Comparison of ENCODE assay signal across 10 cellular contexts in the genomic region with DNA sequence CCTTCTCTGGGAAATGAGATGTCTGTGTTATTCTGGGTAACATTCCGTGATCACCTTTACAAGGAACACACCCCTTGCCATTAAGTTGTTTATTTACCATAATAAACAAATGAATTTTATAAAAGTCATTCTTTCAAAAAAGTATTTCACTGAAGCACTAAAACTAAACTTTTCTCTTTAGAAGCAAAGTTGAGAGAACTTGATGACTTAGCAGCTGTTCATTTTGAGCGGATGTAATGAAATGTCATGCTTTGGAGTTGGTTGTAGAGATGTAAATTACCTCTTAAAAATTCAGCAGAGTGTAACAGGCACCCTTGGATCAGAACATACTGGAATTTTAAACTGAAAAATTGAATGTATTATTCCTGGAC.
DNase-seq lines count a peak whose midpoint lies in the region; ATAC-seq and TF ChIP-seq lines count a peak whose summit lies in the region.
"Had no signal": no experiment of that assay in that cellular context is flagged by ENCODE, and none has a peak within 500 bp of the region (broad histone marks: within the 10 kb centered on the region; RNA-seq: fewer than 3 reads in every experiment).

No MANE protein-coding gene starts in this region.

- H3K27me3 ChIP-seq in dorsolateral prefrontal cortex (no peaks in the 10 kb centered on the region), stomach (no peaks in the 10 kb centered on the region)

- intact Hi-C loops in dorsolateral prefrontal cortex (cut with DNase I) (no loop called here), stomach (cut with DNase I; ENCODE audit: low total_unique reads) (no loop called here)

- H3K36me3 ChIP-seq in stomach: no peaks in the 10 kb centered on the region

- H3K4me3 ChIP-seq in LNCaP clone FGC (ENCODE audit: low read depth, low read length): peak overlapping the region; percentile 45
- H3K4me3 ChIP-seq in dorsolateral prefrontal cortex: peak overlapping the region in 52 of 59 donors; percentile 4 to 72 (median 56)
- H3K4me3 ChIP-seq in stomach: peak overlapping the region; percentile 45 to 52 (median 46)

- H3K27ac Mint-ChIP-seq in memory B cell (no peak overlapping the region), T-helper 17 cell (no peak overlapping the region)

- no peaks in the 10 kb centered on the region for H3K9me3 ChIP-seq in stomach
- H3K9me3 ChIP-seq in T-helper 17 cell (ENCODE audit: control insufficient read depth, low read length, poor library complexity, severe bottlenecking): peaks cover 2% of the 10 kb centered on the region

- DNase-seq in LNCaP clone FGC (ENCODE audit: low read depth) (no peak), dorsolateral prefrontal cortex (no peak), memory B cell (ENCODE audit: low spot score in 2 of 2) (no peak), stomach (no peak), T-helper 17 cell (no peak), RPMI8226 (no peak), NCI-H82 treated with DMSO at 0.1 percent for 48 hours (lab: John Stamatoyannopoulos, UW; ENCODE audit: unreplicated experiment) (no peak)
- DNase-seq in stimulated activated naive CD8-positive, alpha-beta T cell treated with anti-CD3 and anti-CD28 coated beads, Interleukin-15, Interleukin-2, amounts not matched to agents 100 U/mL and 50 U/mL, for 24 hours: no peak
- DNase-seq: NCI-H510A treated with DMSO at 0.1 percent for 48 hours had no signal

- TF ChIP-seq CTCF in LNCaP clone FGC (IDR thresholded peaks at IDR 0.05; ENCODE audit: control insufficient read depth, extremely low read depth, insufficient read depth) (no peak), dorsolateral prefrontal cortex (IDR thresholded peaks at IDR 0.05 in 54 of 56, conservative IDR thresholded peaks at IDR 0.05 in 2 of 56; ENCODE audit: low read depth in 1 of 56, partially characterized antibody in 56 of 56) (no peak), stomach (IDR thresholded peaks at IDR 0.05) (no peak)

- H3K4me3 Mint-ChIP-seq in memory B cell (no peak overlapping the region), T-helper 17 cell (no peak overlapping the region)

- H3K4me1 Mint-ChIP-seq in memory B cell (peaks cover 10% of the 10 kb centered on the region), T-helper 17 cell (peaks cover 6% of the 10 kb centered on the region)

- H3K36me3 Mint-ChIP-seq in memory B cell (no peaks in the 10 kb centered on the region), T-helper 17 cell (ENCODE audit: low read depth) (no peaks in the 10 kb centered on the region)

- TF ChIP-seq POLR2A in stomach (IDR thresholded peaks at IDR 0.05): no peak

- H3K27ac ChIP-seq in dorsolateral prefrontal cortex (peak overlapping the region in 36 of 59 donors; percentile 4 to 85 (median 68)), stomach (peak overlapping the region; percentile 84 to 92 (median 88))

- TF ChIP-seq EP300 in stomach (IDR thresholded peaks at IDR 0.05): no peak

- no peaks in the 10 kb centered on the region for H3K9me3 Mint-ChIP-seq in memory B cell
- H3K9me3 Mint-ChIP-seq: dendritic cell treated with granulocyte-macrophage colony-stimulating factor and Interleukin-4, amounts not matched to agents 40 ng/mL and 50 ng/mL, for 4 days had no signal

- 29 to 39% (median 36%) methylated on average over 2 of the region's 2 CpGs for WGBS in stomach, 5 donors

- ATAC-seq in memory B cell (ENCODE audit: low read depth): peak; percentile 27
- no peak for ATAC-seq in T-helper 17 cell
- no peak for ATAC-seq in stimulated activated naive CD8-positive, alpha-beta T cell treated with anti-CD3 and anti-CD28 coated beads, Interleukin-15, Interleukin-2, amounts not matched to agents 100 U/mL and 50 U/mL, for 24 hours

- H3K27me3 Mint-ChIP-seq in memory B cell (peaks cover 2% of the 10 kb centered on the region), T-helper 17 cell (peaks cover 29% of the 10 kb centered on the region)

- H3K4me1 ChIP-seq in stomach: peaks cover 0 to 33% (median 17%) of the 10 kb centered on the region in 4 donors
